Comparison of ENCODE assay signal across 1 cellular context in the genomic region with DNA sequence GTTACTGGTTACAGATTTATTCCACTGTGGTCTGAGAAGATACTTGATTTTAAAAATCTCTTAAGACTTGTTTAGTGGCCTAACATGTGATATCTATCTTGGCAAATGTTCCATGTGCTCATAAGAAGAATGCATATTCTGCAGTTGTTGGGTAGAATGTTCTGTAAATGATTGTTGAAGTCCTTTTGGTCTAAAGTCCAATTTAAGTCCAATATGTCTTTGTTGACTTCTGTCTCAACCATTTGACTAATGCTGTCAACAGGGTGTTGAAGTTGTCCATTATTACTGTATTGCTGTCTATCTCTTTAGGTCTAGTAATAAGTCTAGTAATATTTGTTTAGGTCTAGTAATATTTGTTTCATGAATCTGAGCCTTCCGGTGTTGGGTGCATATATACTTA.
TF ChIP-seq lines count a peak whose summit lies in the region.

No MANE protein-coding gene starts in this region.

TF ChIP-seq in HepG2, 621 proteins besides CTCF, POLR2A, EP300 and RAD21 (continued from another document and continues in another):
- TF ChIP-seq, protein P1, sequence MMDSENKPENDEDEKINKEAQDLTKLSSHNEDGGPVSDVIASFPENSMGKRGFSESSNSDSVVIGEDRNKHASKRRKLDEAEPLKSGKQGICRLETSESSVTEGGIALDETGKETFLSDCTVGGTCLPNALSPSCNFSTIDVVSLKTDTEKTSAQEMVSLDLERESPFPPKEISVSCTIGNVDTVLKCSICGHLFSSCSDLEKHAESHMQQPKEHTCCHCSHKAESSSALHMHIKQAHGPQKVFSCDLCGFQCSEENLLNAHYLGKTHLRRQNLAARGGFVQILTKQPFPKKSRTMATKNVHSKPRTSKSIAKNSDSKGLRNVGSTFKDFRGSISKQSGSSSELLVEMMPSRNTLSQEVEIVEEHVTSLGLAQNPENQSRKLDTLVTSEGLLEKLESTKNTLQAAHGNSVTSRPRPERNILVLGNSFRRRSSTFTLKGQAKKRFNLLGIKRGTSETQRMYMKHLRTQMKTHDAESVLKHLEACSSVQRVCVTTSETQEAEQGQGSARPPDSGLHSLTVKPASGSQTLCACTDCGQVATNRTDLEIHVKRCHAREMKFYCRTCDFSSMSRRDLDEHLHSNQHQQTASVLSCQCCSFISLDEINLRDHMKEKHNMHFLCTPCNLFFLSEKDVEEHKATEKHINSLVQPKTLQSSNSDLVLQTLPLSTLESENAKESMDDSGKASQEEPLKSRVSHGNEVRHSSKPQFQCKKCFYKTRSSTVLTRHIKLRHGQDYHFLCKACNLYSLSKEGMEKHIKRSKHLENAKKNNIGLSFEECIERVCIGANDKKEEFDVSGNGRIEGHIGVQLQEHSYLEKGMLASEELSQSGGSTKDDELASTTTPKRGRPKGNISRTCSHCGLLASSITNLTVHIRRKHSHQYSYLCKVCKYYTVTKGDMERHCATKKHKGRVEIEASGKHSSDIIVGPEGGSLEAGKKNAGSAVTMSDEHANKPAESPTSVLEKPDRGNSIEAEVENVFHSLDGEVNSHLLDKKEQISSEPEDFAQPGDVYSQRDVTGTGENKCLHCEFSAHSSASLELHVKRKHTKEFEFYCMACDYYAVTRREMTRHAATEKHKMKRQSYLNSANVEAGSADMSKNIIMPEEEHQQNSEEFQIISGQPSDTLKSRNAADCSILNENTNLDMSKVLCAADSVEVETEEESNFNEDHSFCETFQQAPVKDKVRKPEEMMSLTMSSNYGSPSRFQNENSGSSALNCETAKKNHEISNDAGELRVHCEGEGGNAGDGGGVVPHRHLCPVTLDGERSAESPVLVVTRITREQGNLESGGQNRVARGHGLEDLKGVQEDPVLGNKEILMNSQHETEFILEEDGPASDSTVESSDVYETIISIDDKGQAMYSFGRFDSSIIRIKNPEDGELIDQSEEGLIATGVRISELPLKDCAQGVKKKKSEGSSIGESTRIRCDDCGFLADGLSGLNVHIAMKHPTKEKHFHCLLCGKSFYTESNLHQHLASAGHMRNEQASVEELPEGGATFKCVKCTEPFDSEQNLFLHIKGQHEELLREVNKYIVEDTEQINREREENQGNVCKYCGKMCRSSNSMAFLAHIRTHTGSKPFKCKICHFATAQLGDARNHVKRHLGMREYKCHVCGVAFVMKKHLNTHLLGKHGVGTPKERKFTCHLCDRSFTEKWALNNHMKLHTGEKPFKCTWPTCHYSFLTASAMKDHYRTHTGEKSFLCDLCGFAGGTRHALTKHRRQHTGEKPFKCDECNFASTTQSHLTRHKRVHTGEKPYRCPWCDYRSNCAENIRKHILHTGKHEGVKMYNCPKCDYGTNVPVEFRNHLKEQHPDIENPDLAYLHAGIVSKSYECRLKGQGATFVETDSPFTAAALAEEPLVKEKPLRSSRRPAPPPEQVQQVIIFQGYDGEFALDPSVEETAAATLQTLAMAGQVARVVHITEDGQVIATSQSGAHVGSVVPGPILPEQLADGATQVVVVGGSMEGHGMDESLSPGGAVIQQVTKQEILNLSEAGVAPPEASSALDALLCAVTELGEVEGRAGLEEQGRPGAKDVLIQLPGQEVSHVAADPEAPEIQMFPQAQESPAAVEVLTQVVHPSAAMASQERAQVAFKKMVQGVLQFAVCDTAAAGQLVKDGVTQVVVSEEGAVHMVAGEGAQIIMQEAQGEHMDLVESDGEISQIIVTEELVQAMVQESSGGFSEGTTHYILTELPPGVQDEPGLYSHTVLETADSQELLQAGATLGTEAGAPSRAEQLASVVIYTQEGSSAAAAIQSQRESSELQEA (CRISPR knock-in tag; IDR thresholded peaks at IDR 0.05; ENCODE audit: not compliant biosample characterization), result no peak
- TF ChIP-seq, protein P2, sequence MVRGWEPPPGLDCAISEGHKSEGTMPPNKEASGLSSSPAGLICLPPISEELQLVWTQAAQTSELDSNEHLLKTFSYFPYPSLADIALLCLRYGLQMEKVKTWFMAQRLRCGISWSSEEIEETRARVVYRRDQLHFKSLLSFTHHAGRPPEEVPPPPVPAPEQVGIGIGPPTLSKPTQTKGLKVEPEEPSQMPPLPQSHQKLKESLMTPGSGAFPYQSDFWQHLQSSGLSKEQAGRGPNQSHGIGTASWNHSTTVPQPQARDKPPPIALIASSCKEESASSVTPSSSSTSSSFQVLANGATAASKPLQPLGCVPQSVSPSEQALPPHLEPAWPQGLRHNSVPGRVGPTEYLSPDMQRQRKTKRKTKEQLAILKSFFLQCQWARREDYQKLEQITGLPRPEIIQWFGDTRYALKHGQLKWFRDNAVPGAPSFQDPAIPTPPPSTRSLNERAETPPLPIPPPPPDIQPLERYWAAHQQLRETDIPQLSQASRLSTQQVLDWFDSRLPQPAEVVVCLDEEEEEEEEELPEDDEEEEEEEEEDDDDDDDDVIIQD (CRISPR knock-in tag; IDR thresholded peaks at IDR 0.05; ENCODE audit: low read depth), result peak; percentile 98
- TF ChIP-seq STAG1 (CRISPR knock-in tag; IDR thresholded peaks at IDR 0.05), result no peak
- TF ChIP-seq ERF (CRISPR knock-in tag; IDR thresholded peaks at IDR 0.05), result peak; percentile 50; the same call in 1 of the 2 replicates
- TF ChIP-seq RFXANK (CRISPR knock-in tag; IDR thresholded peaks at IDR 0.05), result no peak
- no peak for TF ChIP-seq TOPORS (CRISPR knock-in tag; IDR thresholded peaks at IDR 0.05)
- TF ChIP-seq CREB1 (IDR thresholded peaks at IDR 0.05), result no peak
- TF ChIP-seq CREB1 (CRISPR knock-in tag; IDR thresholded peaks at IDR 0.05), result peak; percentile 51
- TF ChIP-seq, protein P3, sequence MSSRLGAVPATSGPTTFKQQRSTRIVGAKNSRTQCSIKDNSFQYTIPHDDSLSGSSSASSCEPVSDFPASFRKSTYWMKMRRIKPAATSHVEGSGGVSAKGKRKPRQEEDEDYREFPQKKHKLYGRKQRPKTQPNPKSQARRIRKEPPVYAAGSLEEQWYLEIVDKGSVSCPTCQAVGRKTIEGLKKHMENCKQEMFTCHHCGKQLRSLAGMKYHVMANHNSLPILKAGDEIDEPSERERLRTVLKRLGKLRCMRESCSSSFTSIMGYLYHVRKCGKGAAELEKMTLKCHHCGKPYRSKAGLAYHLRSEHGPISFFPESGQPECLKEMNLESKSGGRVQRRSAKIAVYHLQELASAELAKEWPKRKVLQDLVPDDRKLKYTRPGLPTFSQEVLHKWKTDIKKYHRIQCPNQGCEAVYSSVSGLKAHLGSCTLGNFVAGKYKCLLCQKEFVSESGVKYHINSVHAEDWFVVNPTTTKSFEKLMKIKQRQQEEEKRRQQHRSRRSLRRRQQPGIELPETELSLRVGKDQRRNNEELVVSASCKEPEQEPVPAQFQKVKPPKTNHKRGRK (CRISPR knock-in tag; IDR thresholded peaks at IDR 0.05), result no peak
- TF ChIP-seq, protein P4, sequence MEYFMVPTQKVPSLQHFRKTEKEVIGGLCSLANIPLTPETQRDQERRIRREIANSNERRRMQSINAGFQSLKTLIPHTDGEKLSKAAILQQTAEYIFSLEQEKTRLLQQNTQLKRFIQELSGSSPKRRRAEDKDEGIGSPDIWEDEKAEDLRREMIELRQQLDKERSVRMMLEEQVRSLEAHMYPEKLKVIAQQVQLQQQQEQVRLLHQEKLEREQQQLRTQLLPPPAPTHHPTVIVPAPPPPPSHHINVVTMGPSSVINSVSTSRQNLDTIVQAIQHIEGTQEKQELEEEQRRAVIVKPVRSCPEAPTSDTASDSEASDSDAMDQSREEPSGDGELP (IDR thresholded peaks at IDR 0.05; ENCODE audit: borderline replicate concordance, low read depth), result peak; percentile 31; the same call in 1 of the 2 replicates
- peak; percentile 75; the same call in 1 of the 2 replicates for TF ChIP-seq FOXK2 (IDR thresholded peaks at IDR 0.05)
- no peak for TF ChIP-seq ZBTB38 (CRISPR knock-in tag; IDR thresholded peaks at IDR 0.05)
- no peak for TF ChIP-seq MYC (CRISPR knock-in tag; IDR thresholded peaks at IDR 0.05; ENCODE audit: borderline replicate concordance)
- TF ChIP-seq ZNF761 (CRISPR knock-in tag; conservative IDR thresholded peaks at IDR 0.05), result peak; percentile 35; the same call in 1 of the 2 replicates
- TF ChIP-seq NCOA2 (CRISPR knock-in tag; IDR thresholded peaks at IDR 0.05), result peak; percentile 77
- peak; percentile 76 for TF ChIP-seq RARA (CRISPR knock-in tag; IDR thresholded peaks at IDR 0.05)
- TF ChIP-seq ZNF350 (CRISPR knock-in tag; IDR thresholded peaks at IDR 0.05; ENCODE audit: borderline replicate concordance, low read depth), result no peak
- peak; percentile 64 for TF ChIP-seq TARDBP (CRISPR knock-in tag; IDR thresholded peaks at IDR 0.05)
- TF ChIP-seq ZNF292 (CRISPR knock-in tag; IDR thresholded peaks at IDR 0.05; ENCODE audit: borderline replicate concordance, low read depth), result no peak
- no peak for TF ChIP-seq ZBTB42 (CRISPR knock-in tag; IDR thresholded peaks at IDR 0.05)
- TF ChIP-seq ZMYM3 (CRISPR knock-in tag; IDR thresholded peaks at IDR 0.05), result no peak
- TF ChIP-seq ZNF556 (CRISPR knock-in tag; IDR thresholded peaks at IDR 0.05; ENCODE audit: borderline replicate concordance), result no peak
- TF ChIP-seq GTF3A (CRISPR knock-in tag; conservative IDR thresholded peaks at IDR 0.05), result no peak
- TF ChIP-seq ZNF552 (CRISPR knock-in tag; IDR thresholded peaks at IDR 0.05; ENCODE audit: borderline replicate concordance), result no peak
- TF ChIP-seq ZNF775 (CRISPR knock-in tag; IDR thresholded peaks at IDR 0.05; ENCODE audit: borderline replicate concordance), result no peak
- TF ChIP-seq, protein P5, sequence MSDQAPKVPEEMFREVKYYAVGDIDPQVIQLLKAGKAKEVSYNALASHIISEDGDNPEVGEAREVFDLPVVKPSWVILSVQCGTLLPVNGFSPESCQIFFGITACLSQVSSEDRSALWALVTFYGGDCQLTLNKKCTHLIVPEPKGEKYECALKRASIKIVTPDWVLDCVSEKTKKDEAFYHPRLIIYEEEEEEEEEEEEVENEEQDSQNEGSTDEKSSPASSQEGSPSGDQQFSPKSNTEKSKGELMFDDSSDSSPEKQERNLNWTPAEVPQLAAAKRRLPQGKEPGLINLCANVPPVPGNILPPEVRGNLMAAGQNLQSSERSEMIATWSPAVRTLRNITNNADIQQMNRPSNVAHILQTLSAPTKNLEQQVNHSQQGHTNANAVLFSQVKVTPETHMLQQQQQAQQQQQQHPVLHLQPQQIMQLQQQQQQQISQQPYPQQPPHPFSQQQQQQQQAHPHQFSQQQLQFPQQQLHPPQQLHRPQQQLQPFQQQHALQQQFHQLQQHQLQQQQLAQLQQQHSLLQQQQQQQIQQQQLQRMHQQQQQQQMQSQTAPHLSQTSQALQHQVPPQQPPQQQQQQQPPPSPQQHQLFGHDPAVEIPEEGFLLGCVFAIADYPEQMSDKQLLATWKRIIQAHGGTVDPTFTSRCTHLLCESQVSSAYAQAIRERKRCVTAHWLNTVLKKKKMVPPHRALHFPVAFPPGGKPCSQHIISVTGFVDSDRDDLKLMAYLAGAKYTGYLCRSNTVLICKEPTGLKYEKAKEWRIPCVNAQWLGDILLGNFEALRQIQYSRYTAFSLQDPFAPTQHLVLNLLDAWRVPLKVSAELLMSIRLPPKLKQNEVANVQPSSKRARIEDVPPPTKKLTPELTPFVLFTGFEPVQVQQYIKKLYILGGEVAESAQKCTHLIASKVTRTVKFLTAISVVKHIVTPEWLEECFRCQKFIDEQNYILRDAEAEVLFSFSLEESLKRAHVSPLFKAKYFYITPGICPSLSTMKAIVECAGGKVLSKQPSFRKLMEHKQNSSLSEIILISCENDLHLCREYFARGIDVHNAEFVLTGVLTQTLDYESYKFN (CRISPR knock-in tag; conservative IDR thresholded peaks at IDR 0.05), result peak; percentile 91
- TF ChIP-seq ZNF101 (CRISPR knock-in tag; IDR thresholded peaks at IDR 0.05; ENCODE audit: borderline replicate concordance, low read depth), result no peak
- TF ChIP-seq ZNF333 (CRISPR knock-in tag; IDR thresholded peaks at IDR 0.05; ENCODE audit: borderline replicate concordance), result no peak
- no peak for TF ChIP-seq ARID4A (CRISPR knock-in tag; IDR thresholded peaks at IDR 0.05; ENCODE audit: borderline replicate concordance)
- TF ChIP-seq ZNF784 (CRISPR knock-in tag; IDR thresholded peaks at IDR 0.05; ENCODE audit: borderline replicate concordance), result no peak
- TF ChIP-seq NR2C2 (CRISPR knock-in tag; IDR thresholded peaks at IDR 0.05; ENCODE audit: borderline replicate concordance), result no peak
- peak; percentile 96 for TF ChIP-seq KDM6A (CRISPR knock-in tag; IDR thresholded peaks at IDR 0.05; ENCODE audit: low read depth)
- TF ChIP-seq, protein P6, sequence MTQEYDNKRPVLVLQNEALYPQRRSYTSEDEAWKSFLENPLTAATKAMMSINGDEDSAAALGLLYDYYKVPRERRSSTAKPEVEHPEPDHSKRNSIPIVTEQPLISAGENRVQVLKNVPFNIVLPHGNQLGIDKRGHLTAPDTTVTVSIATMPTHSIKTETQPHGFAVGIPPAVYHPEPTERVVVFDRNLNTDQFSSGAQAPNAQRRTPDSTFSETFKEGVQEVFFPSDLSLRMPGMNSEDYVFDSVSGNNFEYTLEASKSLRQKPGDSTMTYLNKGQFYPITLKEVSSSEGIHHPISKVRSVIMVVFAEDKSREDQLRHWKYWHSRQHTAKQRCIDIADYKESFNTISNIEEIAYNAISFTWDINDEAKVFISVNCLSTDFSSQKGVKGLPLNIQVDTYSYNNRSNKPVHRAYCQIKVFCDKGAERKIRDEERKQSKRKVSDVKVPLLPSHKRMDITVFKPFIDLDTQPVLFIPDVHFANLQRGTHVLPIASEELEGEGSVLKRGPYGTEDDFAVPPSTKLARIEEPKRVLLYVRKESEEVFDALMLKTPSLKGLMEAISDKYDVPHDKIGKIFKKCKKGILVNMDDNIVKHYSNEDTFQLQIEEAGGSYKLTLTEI (CRISPR knock-in tag; conservative IDR thresholded peaks at IDR 0.05), result no peak
